In genomic region chr11:84322211-84322610, GRCh38 we compare ENCODE assay signal across 6 cellular contexts.
"Had no signal": no experiment of that assay in that cellular context is flagged by ENCODE, and none has a peak within 500 bp of the region (broad histone marks: within the 10 kb centered on the region; RNA-seq: fewer than 3 reads in every experiment).

No MANE protein-coding gene starts in this region.

- DNase-seq: H9, HCEC 1CT, IMR-90, KG1 had no signal

- ATAC-seq: GM23338, K562 had no signal

- H3K4me3 ChIP-seq: GM23338, K562 had no signal
